ENCODE assay signal across 9 cellular contexts in the genomic region with DNA sequence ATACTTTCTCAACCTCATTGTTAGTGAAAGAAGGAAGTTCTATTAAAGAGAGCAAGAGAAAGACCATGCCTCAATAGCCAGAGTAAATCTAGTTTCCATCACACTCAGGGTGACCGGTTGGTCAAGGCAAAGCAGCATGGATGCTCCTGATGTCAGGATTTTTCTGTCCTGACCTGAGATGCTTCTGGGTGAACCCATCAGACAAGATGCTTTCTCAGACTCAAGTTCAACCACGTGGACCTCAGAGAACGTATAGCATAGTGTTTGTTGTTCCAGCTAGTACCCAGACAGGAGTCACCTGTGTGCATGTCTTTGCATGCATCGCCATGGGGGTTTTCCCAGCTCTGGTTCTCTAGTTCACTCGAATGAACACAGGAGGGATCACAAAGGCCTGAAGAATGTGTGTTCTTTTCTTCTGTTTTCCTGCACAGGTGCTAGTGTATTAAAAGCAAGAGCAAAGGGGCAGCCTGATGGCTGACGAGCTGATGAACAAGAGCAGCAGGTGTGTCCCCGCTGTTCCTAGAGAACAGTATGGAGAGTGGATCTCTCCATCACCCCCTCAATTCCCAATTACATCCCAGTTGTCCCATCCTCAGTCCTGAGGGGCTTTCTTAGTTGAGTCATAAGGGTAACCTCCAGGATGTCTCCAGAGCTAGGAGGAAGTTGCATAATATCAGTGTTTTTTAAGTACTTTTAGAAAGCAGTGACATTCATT.
DNase-seq lines count a peak whose midpoint lies in the region; ATAC-seq and TF ChIP-seq lines count a peak whose summit lies in the region.
"Had no signal": no experiment of that assay in that cellular context is flagged by ENCODE, and none has a peak within 500 bp of the region (broad histone marks: within the 10 kb centered on the region; RNA-seq: fewer than 3 reads in every experiment).

No MANE protein-coding gene starts in this region.

- H3K36me3 Mint-ChIP-seq in endodermal cell (ENCODE audit: low read depth), result no peaks in the 10 kb centered on the region

- H3K4me1 ChIP-seq in endodermal cell (ENCODE audit: control insufficient read depth, insufficient read depth, low read length), result no peaks in the 10 kb centered on the region
- H3K4me1 ChIP-seq in mesenchymal stem cell (ENCODE audit: control insufficient read depth, insufficient read depth, low read depth, low read length), result peaks cover 3% of the 10 kb centered on the region

- H3K36me3 ChIP-seq in endodermal cell (ENCODE audit: control insufficient read depth, insufficient read depth, low read length) (no peaks in the 10 kb centered on the region), mesenchymal stem cell (ENCODE audit: control insufficient read depth in 1 of 2, insufficient read depth in 2 of 2, low read depth in 1 of 2, low read length in 2 of 2) (no peaks in the 10 kb centered on the region)

- peak; percentile 90 for DNase-seq in GM12864 (ENCODE audit: low read depth)
- peak; percentile 18 for DNase-seq in endodermal cell
- no peak for DNase-seq in NCI-H2171 treated with DMSO at 0.1 percent for 48 hours (lab: John Stamatoyannopoulos, UW)
- no peak for DNase-seq in mesenchymal stem cell
- no peak for DNase-seq in NCI-H128 (lab: John Stamatoyannopoulos, UW; ENCODE audit: unreplicated experiment)
- no peak for DNase-seq in posterior cingulate gyrus

- H3K4me1 Mint-ChIP-seq in endodermal cell, result no peaks in the 10 kb centered on the region
- H3K4me1 Mint-ChIP-seq: neural crest cell had no signal

- intact Hi-C loops in posterior cingulate gyrus (cut with DNase I), result no loop called here

- no peak overlapping the region for H3K4me2 ChIP-seq in mesenchymal stem cell (ENCODE audit: low read length, poor library complexity, severe bottlenecking)

- no peak overlapping the region for H2BK120ac ChIP-seq in mesenchymal stem cell (ENCODE audit: low read depth, low read length)

- no peak overlapping the region for H3K4me3 Mint-ChIP-seq in endodermal cell
- H3K4me3 Mint-ChIP-seq: neural crest cell had no signal

- H2BK5ac ChIP-seq in mesenchymal stem cell (ENCODE audit: low read depth, low read length, poor library complexity, severe bottlenecking), result no peak overlapping the region

- no peak overlapping the region for H3K4ac ChIP-seq in mesenchymal stem cell (ENCODE audit: low read depth in 1 of 2, low read length in 2 of 2)

- H3K9me3 ChIP-seq in endodermal cell (ENCODE audit: control insufficient read depth, low read length) (peaks cover 14% of the 10 kb centered on the region), mesenchymal stem cell (ENCODE audit: control insufficient read depth, low read length) (no peaks in the 10 kb centered on the region)

- no peak overlapping the region for H3K27ac ChIP-seq in endodermal cell (ENCODE audit: low read depth, low read length)
- no peak overlapping the region for H3K27ac ChIP-seq in mesenchymal stem cell (ENCODE audit: low read length, poor library complexity, severe bottlenecking)

- H3K27me3 Mint-ChIP-seq in endodermal cell (ENCODE audit: insufficient read depth), result no peaks in the 10 kb centered on the region

- no peak overlapping the region for H2BK12ac ChIP-seq in mesenchymal stem cell (ENCODE audit: low read length in 2 of 2)

- H3K14ac ChIP-seq in mesenchymal stem cell (ENCODE audit: low read length in 2 of 2), result no peak overlapping the region

- H3K79me1 ChIP-seq in mesenchymal stem cell (replicated peaks; ENCODE audit: low read length, poor library complexity, severe bottlenecking), result no peaks in the 10 kb centered on the region

- no peak overlapping the region for H4K8ac ChIP-seq in mesenchymal stem cell (ENCODE audit: low read length)

- peaks cover 16% of the 10 kb centered on the region for H3K9me3 Mint-ChIP-seq in endodermal cell
- H3K9me3 Mint-ChIP-seq: neural crest cell had no signal

- H3K4me3 ChIP-seq in GM12864 (ENCODE audit: low read depth, low read length), result no peak overlapping the region
- no peak overlapping the region for H3K4me3 ChIP-seq in endodermal cell (ENCODE audit: low read length)
- H3K4me3 ChIP-seq in mesenchymal stem cell (ENCODE audit: insufficient read depth in 1 of 2, low read depth in 1 of 2, low read length in 2 of 2), result no peak overlapping the region

- no peak overlapping the region for H3K27ac Mint-ChIP-seq in endodermal cell

- TF ChIP-seq CTCF in GM12864 (IDR thresholded peaks at IDR 0.05; ENCODE audit: low read depth, low read length, missing control alignments), result no peak
- TF ChIP-seq CTCF in endodermal cell (conservative IDR thresholded peaks at IDR 0.05), result no peak

- no peak overlapping the region for H4K91ac ChIP-seq in mesenchymal stem cell (ENCODE audit: low read length)

- ATAC-seq in GM19467 (IDR thresholded peaks at IDR 0.05; ENCODE audit: unreplicated experiment) (peak; percentile 63), HG03457 (IDR thresholded peaks at IDR 0.05; ENCODE audit: unreplicated experiment) (peak; percentile 66)

- no peak overlapping the region for H3K23ac ChIP-seq in mesenchymal stem cell (ENCODE audit: low read length in 2 of 2)

- 84 to 92% methylated on average over 5 to 7 of the region's 7 CpGs for WGBS in endodermal cell (ENCODE audit: insufficient coverage in 1 of 2, insufficient read length in 1 of 2), 2 experiments
- WGBS in mesenchymal stem cell, result 88% methylated on average over 5 of the region's 7 CpGs

- no peak overlapping the region for H2AK5ac ChIP-seq in mesenchymal stem cell (ENCODE audit: low read length, severe bottlenecking)

- H2AFZ ChIP-seq in mesenchymal stem cell (ENCODE audit: low read depth, low read length), result no peak overlapping the region

- H3K9ac ChIP-seq in endodermal cell (ENCODE audit: extremely low read depth, low read length, poor library complexity, severe bottlenecking) (no peak overlapping the region), mesenchymal stem cell (ENCODE audit: low read length) (no peak overlapping the region)

- no peak overlapping the region for H2BK15ac ChIP-seq in mesenchymal stem cell (ENCODE audit: low read depth, poor library complexity, severe bottlenecking)

- peak overlapping the region in 1 of 2 experiments; percentile 34 for H3K18ac ChIP-seq in mesenchymal stem cell (ENCODE audit: low read depth in 1 of 2, low read length in 2 of 2)

- H3K27me3 ChIP-seq in endodermal cell (ENCODE audit: control insufficient read depth, insufficient read depth, low read length, poor library complexity, severe bottlenecking) (no peaks in the 10 kb centered on the region), mesenchymal stem cell (ENCODE audit: control insufficient read depth in 1 of 2, insufficient read depth in 1 of 2, low read length in 2 of 2) (no peaks in the 10 kb centered on the region)

Comparison
In these comparisons a context has a peak if more than half of its experiments do, and no peak if none do; other contexts are left out.
1. DNase-seq: peak in GM12864 (single experiment) and endodermal cell (single experiment); none in NCI-H2171 treated with DMSO at 0.1 percent for 48 hours (single experiment), mesenchymal stem cell (single experiment), NCI-H128 (single experiment) and posterior cingulate gyrus (0 of 10).